Comparison of ENCODE assay signal across 23 cellular contexts in genomic region chr6:38695227-38695900, GRCh38. TPM values are rescaled to one million over a fixed set of nuclear protein-coding genes. Genes with fewer than 3 reads are reported as not detected.
A peak's percentile ranks its signal among the peaks of the same experiment; 100 is the strongest.
DNase-seq lines count a peak whose midpoint lies in the region; ATAC-seq and TF ChIP-seq lines count a peak whose summit lies in the region.
"Had no signal": no experiment of that assay in that cellular context is flagged by ENCODE, and none has a peak within 500 bp of the region (broad histone marks: within the 10 kb centered on the region; RNA-seq: fewer than 3 reads in every experiment).

No MANE protein-coding gene starts in this region.

- no peaks in the 10 kb centered on the region for H3K27me3 ChIP-seq in psoas muscle (ENCODE audit: insufficient read depth in 3 of 3, low read length in 2 of 3)
- H3K27me3 ChIP-seq: Peyer's patch had no signal

- H3K4me1 ChIP-seq in HEK293 (ENCODE audit: control insufficient read depth, insufficient read depth, low read length), result no peaks in the 10 kb centered on the region
- no peaks in the 10 kb centered on the region for H3K4me1 ChIP-seq in OCI-LY7 (ENCODE audit: insufficient read depth, low read length, poor library complexity, severe bottlenecking)
- H3K4me1 ChIP-seq in psoas muscle, result peaks cover 2% of the 10 kb centered on the region
- H3K4me1 ChIP-seq: HAP-1 had no signal

- POLR2A ChIA-PET in HEK293 (lab: Yijun Ruan, JAX), result no interaction called here
- POLR2A ChIA-PET in OCI-LY7 (lab: Charles Lee), result no interaction called here

- DNase-seq in activated T-cell treated with anti-CD3 and anti-CD28 coated beads, Interleukin-2, amount 50 U/mL, for 24 hours, result no peak
- no peak for DNase-seq in activated T-cell treated with anti-CD3 and anti-CD28 coated beads, Interleukin-2, amount 50 U/mL, for 1 hour
- no peak for DNase-seq in endothelial cell (ENCODE audit: low spot score)
- DNase-seq in putamen (ENCODE audit: low spot score), result peak; percentile 39
- no peak for DNase-seq in ecto neural progenitor cell (ENCODE audit: low spot score)
- no peak for DNase-seq in OCI-LY7 (ENCODE audit: low spot score)
- no peak for DNase-seq in psoas muscle
- DNase-seq: CD8-positive, alpha-beta memory T cell; DMS53; EL; GM23248; Kasumi-1; MM.1S; NCI-H1092; NCI-H1436 treated with DMSO at 0.1 percent for 48 hours; NCI-H2029 treated with DMSO at 0.1 percent for 48 hours; NCI-H2171; NCI-H446 treated with DMSO at 0.1 percent for 48 hours; Peyer's patch had no signal

- ATAC-seq in psoas muscle, result no peak
- ATAC-seq: GM12878 had no signal

- H3K36me3 ChIP-seq in HEK293 (ENCODE audit: control insufficient read depth in 2 of 2, insufficient read depth in 1 of 2, low read length in 2 of 2), result peaks cover 6 to 29% of the 10 kb centered on the region in 2 experiments
- H3K36me3 ChIP-seq in OCI-LY7 (ENCODE audit: insufficient read depth, low read length), result peaks cover 64% of the 10 kb centered on the region
- no peaks in the 10 kb centered on the region for H3K36me3 ChIP-seq in psoas muscle (ENCODE audit: insufficient read depth in 1 of 2, low read depth in 1 of 2)
- H3K36me3 ChIP-seq: Peyer's patch had no signal

- peak overlapping the region; percentile 27 for H3K27ac Mint-ChIP-seq in activated T-cell treated with anti-CD3 and anti-CD28 coated beads, Interleukin-2, amount 50 U/mL, for 24 hours
- H3K27ac Mint-ChIP-seq in endothelial cell (ENCODE audit: unreplicated experiment), result peak overlapping the region; percentile 50

- H2AFZ ChIP-seq in OCI-LY7 (ENCODE audit: low read length), result no peak overlapping the region
- H2AFZ ChIP-seq: GM23248 had no signal

- H3K9me3 ChIP-seq in HEK293 (ENCODE audit: control insufficient read depth, insufficient read depth, low read depth, low read length), result no peaks in the 10 kb centered on the region
- H3K9me3 ChIP-seq in OCI-LY7 (ENCODE audit: low read length), result peaks cover 22% of the 10 kb centered on the region
- H3K9me3 ChIP-seq in psoas muscle, result peaks cover under 1% of the 10 kb centered on the region
- H3K9me3 ChIP-seq: Peyer's patch had no signal

- no peak overlapping the region for H3K4me3 Mint-ChIP-seq in activated T-cell treated with anti-CD3 and anti-CD28 coated beads, Interleukin-2, amount 50 U/mL, for 24 hours
- no peak overlapping the region for H3K4me3 Mint-ChIP-seq in endothelial cell (ENCODE audit: unreplicated experiment)
- H3K4me3 Mint-ChIP-seq: CD8-positive, alpha-beta memory T cell had no signal

- H4K20me1 ChIP-seq in OCI-LY7 (ENCODE audit: insufficient read depth, low read length), result peaks cover 8% of the 10 kb centered on the region; the same call in 1 of the 2 replicates

- H3K36me3 Mint-ChIP-seq in activated T-cell treated with anti-CD3 and anti-CD28 coated beads, Interleukin-2, amount 50 U/mL, for 24 hours (ENCODE audit: low read depth), result peaks cover 53% of the 10 kb centered on the region
- H3K36me3 Mint-ChIP-seq in endothelial cell (ENCODE audit: low read depth, unreplicated experiment), result peaks cover 8% of the 10 kb centered on the region

- no TSS peak for BruUV-seq in OCI-LY7 (replicated peaks; lab: Mats Ljungman, UMichigan)

- H3K4me3 ChIP-seq in HEK293 (ENCODE audit: low read depth, low read length) (no peak overlapping the region), OCI-LY7 (ENCODE audit: low read depth, low read length, poor library complexity, severe bottlenecking) (no peak overlapping the region), psoas muscle (no peak overlapping the region)
- H3K4me3 ChIP-seq: GM12878, GM23248, HAP-1, Peyer's patch had no signal

- TF ChIP-seq CTCF in HEK293 (tag by site-specific recombination; IDR thresholded peaks at IDR 0.05) (no peak), endothelial cell (IDR thresholded peaks at IDR 0.05; ENCODE audit: unreplicated experiment) (no peak), OCI-LY7 (conservative IDR thresholded peaks at IDR 0.05; ENCODE audit: low read length) (no peak), psoas muscle (IDR thresholded peaks at IDR 0.05) (no peak)

- peaks cover 68% of the 10 kb centered on the region for H3K79me2 ChIP-seq in OCI-LY7 (ENCODE audit: insufficient read depth, low read depth, low read length)

- CTCF ChIA-PET in HEK293 (lab: Yijun Ruan, JAX) (interaction anchor here (0.7 to 1.2 kb wide), 5 partner anchors 34 to 202 kb away, joined by 3 to 4 read pairs (median 3); no protein-coding TSS in a partner anchor), OCI-LY7 (lab: Charles Lee; ENCODE audit: unreplicated experiment) (no interaction called here)

- intact Hi-C loops in OCI-LY7 (cut with micrococcal nuclease; ENCODE audit: unreplicated experiment), result no loop called here
- intact Hi-C loops in psoas muscle (cut with DNase I), result no loop called here

- H3K4me1 Mint-ChIP-seq in activated T-cell treated with anti-CD3 and anti-CD28 coated beads, Interleukin-2, amount 50 U/mL, for 24 hours (ENCODE audit: low read depth), result peaks cover 53% of the 10 kb centered on the region
- peaks cover 18% of the 10 kb centered on the region for H3K4me1 Mint-ChIP-seq in endothelial cell (ENCODE audit: unreplicated experiment)

- H3K4me2 ChIP-seq in OCI-LY7 (ENCODE audit: low read length), result no peak overlapping the region

- no peaks in the 10 kb centered on the region for H3K27me3 Mint-ChIP-seq in activated T-cell treated with anti-CD3 and anti-CD28 coated beads, Interleukin-2, amount 50 U/mL, for 24 hours
- H3K27me3 Mint-ChIP-seq in endothelial cell (ENCODE audit: unreplicated experiment), result no peaks in the 10 kb centered on the region
- H3K27me3 Mint-ChIP-seq: CD8-positive, alpha-beta memory T cell had no signal

- WGBS in psoas muscle, 3 donors, result 94 to 100% (median 96%) methylated on average over 2 of the region's 2 CpGs

- peaks cover 6% of the 10 kb centered on the region for H3K9me3 Mint-ChIP-seq in activated T-cell treated with anti-CD3 and anti-CD28 coated beads, Interleukin-2, amount 50 U/mL, for 24 hours
- H3K9me3 Mint-ChIP-seq in endothelial cell (ENCODE audit: unreplicated experiment), result peaks cover 6% of the 10 kb centered on the region

- no peaks in the 10 kb centered on the region for H3K9me2 ChIP-seq in OCI-LY7 (ENCODE audit: insufficient read depth, low read length)

- H3K27ac ChIP-seq in HEK293 (ENCODE audit: extremely low read depth, low read depth, low read length) (no peak overlapping the region), OCI-LY7 (ENCODE audit: low read depth, low read length, poor library complexity, severe bottlenecking) (no peak overlapping the region), psoas muscle (no peak overlapping the region)
- H3K27ac ChIP-seq: GM23248, Peyer's patch had no signal

TF ChIP-seq in HEK293, 187 proteins besides CTCF, POLR2A, EP300 and RAD21:
- TF ChIP-seq ATF2 (tag by site-specific recombination; IDR thresholded peaks at IDR 0.05; ENCODE audit: low read depth) (peak; percentile 41; the same call in 1 of the 2 replicates), ZNF26 (tag by site-specific recombination; IDR thresholded peaks at IDR 0.05) (no peak)

RNA-seq across cellular contexts. Expression of gene GLO1, which starts 7.6 kb away (rescaled TPM):
- total RNA-seq in endothelial cell (ENCODE audit: unreplicated experiment) (83.6 TPM), OCI-LY7 (2022) (87.6 and 92.2 TPM in 2 replicates), psoas muscle (10 to 100 TPM; 72.6 to 84.3 (median 79.9) TPM)
- total RNA-seq in OCI-LY7 (2014; rRNA removed; shearing (Covaris generic)), result 93.2 and 97.1 TPM in 2 replicates
- polyA plus RNA-seq in psoas muscle, result 100 to 1,000 TPM in 1 of 3 donors, 10 to 100 TPM in 2; 39.5 to 151 (median 95.5) TPM

RNA-seq across cellular contexts. Expression of gene DNAH8, which starts 19.7 kb away (rescaled TPM):
- total RNA-seq in endothelial cell (ENCODE audit: unreplicated experiment), result 0.05 TPM
- not detected in 2 replicates for total RNA-seq in OCI-LY7 (2014; rRNA removed; shearing (Covaris generic))
- not detected in 2 replicates for total RNA-seq in OCI-LY7 (2022)
- under 1 TPM in 1 of 4 donors, not detected in 3; 0.02 TPM for total RNA-seq in psoas muscle
- polyA plus RNA-seq in psoas muscle, result not detected
- total RNA-seq: A673, GM23248 had no signal
- polyA plus RNA-seq: CD8-positive, alpha-beta memory T cell; GM23248 had no signal

RNA-seq across cellular contexts. Expression of gene BTBD9, which starts 55.6 kb away (rescaled TPM):
- total RNA-seq in endothelial cell (ENCODE audit: unreplicated experiment), result 10.3 TPM
- total RNA-seq in OCI-LY7 (2014; rRNA removed; shearing (Covaris generic)), result 3.6 and 5.9 TPM in 2 replicates
- 7.3 and 10.8 TPM in 2 replicates for total RNA-seq in OCI-LY7 (2022)
- 10 to 100 TPM in 2 of 4 donors, 1 to 10 TPM in 2; 8.4 to 10.9 (median 9.7) TPM for total RNA-seq in psoas muscle
- 1 to 10 TPM; 2.3 to 4.5 (median 2.9) TPM for polyA plus RNA-seq in psoas muscle
